In genomic region chr7:37786741-37787569, GRCh38 we compare ENCODE assay signal across 10 cellular contexts.
A peak's percentile ranks its signal among the peaks of the same experiment; 100 is the strongest.
DNase-seq lines count a peak whose midpoint lies in the region; ATAC-seq and FAIRE-seq lines count a peak whose summit lies in the region.
"Had no signal": no experiment of that assay in that cellular context is flagged by ENCODE, and none has a peak within 500 bp of the region (broad histone marks: within the 10 kb centered on the region; RNA-seq: fewer than 3 reads in every experiment).

No MANE protein-coding gene starts in this region.

- peak overlapping the region; percentile 14 for H3K27ac ChIP-seq in caudate nucleus (ENCODE audit: low read depth, low read length)

- FAIRE-seq in urothelium cell line (lab: Jason Lieb, UNC), result no peak

- ATAC-seq in GM18499 (IDR thresholded peaks at IDR 0.05; ENCODE audit: insufficient read depth, unreplicated experiment) (peak; percentile 82), GM21423 (IDR thresholded peaks at IDR 0.05; ENCODE audit: unreplicated experiment) (peak; percentile 93), HG03442 (IDR thresholded peaks at IDR 0.05; ENCODE audit: unreplicated experiment) (peak; percentile 80)

- peak in 1 of 61 donors; percentile 0 for DNase-seq in caudate nucleus (lab: John Stamatoyannopoulos, UW)
- DNase-seq in D341Med (ENCODE audit: low spot score), result no peak
- DNase-seq in urothelium cell line (ENCODE audit: low spot score), result no peak
- DNase-seq in islet precursor cell, result no peak
- no peak for DNase-seq in NCI-H446 treated with DMSO at 0.1 percent for 48 hours (lab: John Stamatoyannopoulos, UW)
- DNase-seq: left cardiac atrium, SHP77 treated with DMSO at 0.1 percent for 48 hours had no signal
